ENCODE assay signal across 25 cellular contexts in the genomic region with DNA sequence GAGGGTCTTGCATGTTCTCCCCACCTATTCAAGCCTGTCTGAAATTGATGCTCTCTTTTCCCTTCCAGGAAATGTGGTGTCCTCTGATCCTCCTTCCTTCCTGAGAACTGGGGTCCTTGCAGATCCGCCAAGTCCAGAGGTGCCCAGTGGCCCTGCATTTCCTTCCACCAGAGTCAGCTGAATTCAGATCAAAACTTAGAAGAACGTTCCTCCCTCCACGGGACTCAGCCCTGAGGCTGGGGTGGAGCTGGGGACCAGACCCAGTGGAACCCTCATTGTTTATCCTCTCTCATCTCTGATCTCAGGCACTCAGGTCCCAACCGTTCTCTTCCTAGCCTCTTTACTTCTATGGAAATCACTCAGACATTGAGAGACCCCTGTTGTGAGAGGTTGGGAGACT.
"Had no signal": no experiment of that assay in that cellular context is flagged by ENCODE, and none has a peak within 500 bp of the region (broad histone marks: within the 10 kb centered on the region; RNA-seq: fewer than 3 reads in every experiment).

No MANE protein-coding gene starts in this region.

- H3K4me1 Mint-ChIP-seq: IgD-negative memory B cell had no signal

- DNase-seq: Kasumi-1, MM.1S, NCI-H1092 treated with DMSO at 0.1 percent for 48 hours, NCI-H1436, NCI-H187, NCI-H2029, NCI-H2081 treated with DMSO at 0.1 percent for 48 hours, NCI-H2171, NCI-H226, NCI-H446, NCI-H510A, NCI-H524 treated with DMSO at 0.1 percent for 48 hours, NCI-H69, NCI-H774, Right ventricle myocardium superior, RPMI8226, SIG-M5 had no signal

- H3K27me3 ChIP-seq: SJSA1 had no signal

- H3K36me3 ChIP-seq: SJSA1 had no signal

- H3K4me3 Mint-ChIP-seq: IgD-negative memory B cell had no signal

- H3K27me3 Mint-ChIP-seq: IgD-negative memory B cell had no signal

- H3K27ac Mint-ChIP-seq: IgD-negative memory B cell had no signal

- FAIRE-seq: HTR-8/SVneo, K562, RCC 7860 had no signal

- H3K9ac ChIP-seq: KMS-11 had no signal

- H3K4me3 ChIP-seq: K562, SJSA1, SK-N-MC had no signal

- H3K27ac ChIP-seq: HL-60, KMS-11, SJSA1, SK-N-MC had no signal

- H3K36me3 Mint-ChIP-seq: IgD-negative memory B cell had no signal

- H3K4me1 ChIP-seq: SJSA1 had no signal

- H3K9me3 ChIP-seq: SJSA1 had no signal
